In the genomic region with DNA sequence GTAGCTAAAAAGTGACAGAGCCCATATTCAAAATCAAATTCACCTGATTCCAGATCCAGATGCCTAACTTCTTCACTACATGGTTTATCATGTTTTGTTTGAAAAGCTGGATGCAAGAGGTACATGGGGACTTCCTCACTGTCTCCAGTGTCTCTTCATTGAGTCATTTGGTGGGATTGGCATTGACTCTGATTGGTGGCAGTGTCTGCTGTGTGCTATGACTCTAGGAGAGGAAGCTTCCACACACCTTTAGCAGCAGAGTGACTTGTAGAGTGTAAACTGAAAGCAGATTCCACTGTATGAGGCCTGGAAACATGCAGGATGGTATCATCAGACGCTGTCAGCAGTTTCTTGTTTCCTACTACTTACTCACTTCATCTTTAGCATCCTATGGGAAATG, we compare ENCODE assay signal across 24 cellular contexts.
"Had no signal": no experiment of that assay in that cellular context is flagged by ENCODE, and none has a peak within 500 bp of the region (broad histone marks: within the 10 kb centered on the region; RNA-seq: fewer than 3 reads in every experiment).

No MANE protein-coding gene starts in this region.

- H3K9ac ChIP-seq: KMS-11 had no signal

- H3K36me3 ChIP-seq: Peyer's patch, SJCRH30 had no signal

- H2AFZ ChIP-seq: PC-9 had no signal

- H3K27me3 ChIP-seq: Peyer's patch, SJCRH30 had no signal

- H3K4me3 ChIP-seq: K562, PC-9, Peyer's patch, SJCRH30 had no signal

- H3K4me1 ChIP-seq: Peyer's patch, SJCRH30 had no signal

- ATAC-seq: K562, Right ventricle myocardium inferior, SK-N-SH treated with all-trans-retinoic acid at 6 μM for 48 hours had no signal

- DNase-seq: Kasumi-1, MM.1S, NCI-H1092 treated with DMSO at 0.1 percent for 48 hours, NCI-H1436, NCI-H187, NCI-H2029, NCI-H2081 treated with DMSO at 0.1 percent for 48 hours, NCI-H2171, NCI-H226, NCI-H446, NCI-H510A, NCI-H524 treated with DMSO at 0.1 percent for 48 hours, NCI-H69, NCI-H774, OCI-M1, PC-9, Peyer's patch, SHP77 treated with DMSO at 0.1 percent for 48 hours, SJCRH30, T-helper 1 cell had no signal

- H3K4me2 ChIP-seq: KMS-11, PC-9 had no signal

- H3K27ac ChIP-seq: KMS-11, PC-9, Peyer's patch, SJCRH30 had no signal

- FAIRE-seq: K562 had no signal

- H3K9me3 ChIP-seq: Peyer's patch, SJCRH30 had no signal
